ENCODE assay signal across 1 cellular context in the genomic region with DNA sequence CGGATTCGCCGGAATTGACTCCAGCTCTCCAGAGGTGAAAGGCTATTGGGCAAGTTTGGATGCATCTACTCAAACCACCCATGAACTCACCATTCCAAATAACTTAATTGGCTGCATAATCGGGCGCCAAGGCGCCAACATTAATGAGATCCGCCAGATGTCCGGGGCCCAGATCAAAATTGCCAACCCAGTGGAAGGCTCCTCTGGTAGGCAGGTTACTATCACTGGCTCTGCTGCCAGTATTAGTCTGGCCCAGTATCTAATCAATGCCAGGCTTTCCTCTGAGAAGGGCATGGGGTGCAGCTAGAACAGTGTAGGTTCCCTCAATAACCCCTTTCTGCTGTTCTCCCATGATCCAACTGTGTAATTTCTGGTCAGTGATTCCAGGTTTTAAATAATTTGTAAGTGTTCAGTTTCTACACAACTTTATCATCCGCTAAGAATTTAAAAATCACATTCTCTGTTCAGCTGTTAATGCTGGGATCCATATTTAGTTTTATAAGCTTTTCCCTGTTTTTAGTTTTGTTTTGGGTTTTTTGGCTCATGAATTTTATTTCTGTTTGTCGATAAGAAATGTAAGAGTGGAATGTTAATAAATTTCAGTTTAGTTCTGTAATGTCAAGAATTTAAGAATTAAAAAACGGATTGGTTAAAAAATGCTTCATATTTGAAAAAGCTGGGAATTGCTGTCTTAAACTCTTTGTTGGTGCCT.
A peak's percentile ranks its signal among the peaks of the same experiment; 100 is the strongest.
TF ChIP-seq lines count a peak whose summit lies in the region.

No MANE protein-coding gene starts in this region.

TF ChIP-seq in GM12878, 131 proteins besides CTCF, POLR2A, EP300 and RAD21 (continued from another document):
- TF ChIP-seq, protein P1, sequence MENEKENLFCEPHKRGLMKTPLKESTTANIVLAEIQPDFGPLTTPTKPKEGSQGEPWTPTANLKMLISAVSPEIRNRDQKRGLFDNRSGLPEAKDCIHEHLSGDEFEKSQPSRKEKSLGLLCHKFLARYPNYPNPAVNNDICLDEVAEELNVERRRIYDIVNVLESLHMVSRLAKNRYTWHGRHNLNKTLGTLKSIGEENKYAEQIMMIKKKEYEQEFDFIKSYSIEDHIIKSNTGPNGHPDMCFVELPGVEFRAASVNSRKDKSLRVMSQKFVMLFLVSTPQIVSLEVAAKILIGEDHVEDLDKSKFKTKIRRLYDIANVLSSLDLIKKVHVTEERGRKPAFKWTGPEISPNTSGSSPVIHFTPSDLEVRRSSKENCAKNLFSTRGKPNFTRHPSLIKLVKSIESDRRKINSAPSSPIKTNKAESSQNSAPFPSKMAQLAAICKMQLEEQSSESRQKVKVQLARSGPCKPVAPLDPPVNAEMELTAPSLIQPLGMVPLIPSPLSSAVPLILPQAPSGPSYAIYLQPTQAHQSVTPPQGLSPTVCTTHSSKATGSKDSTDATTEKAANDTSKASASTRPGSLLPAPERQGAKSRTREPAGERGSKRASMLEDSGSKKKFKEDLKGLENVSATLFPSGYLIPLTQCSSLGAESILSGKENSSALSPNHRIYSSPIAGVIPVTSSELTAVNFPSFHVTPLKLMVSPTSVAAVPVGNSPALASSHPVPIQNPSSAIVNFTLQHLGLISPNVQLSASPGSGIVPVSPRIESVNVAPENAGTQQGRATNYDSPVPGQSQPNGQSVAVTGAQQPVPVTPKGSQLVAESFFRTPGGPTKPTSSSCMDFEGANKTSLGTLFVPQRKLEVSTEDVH (IDR thresholded peaks at IDR 0.05; ENCODE audit: low read depth, partially characterized antibody) = peak; percentile 39
- TF ChIP-seq SMAD5 (IDR thresholded peaks at IDR 0.05; ENCODE audit: low read depth) = 0 out of 2 replicates have a peak, but pooled peaks have one; percentile 8
- TF ChIP-seq HDGF (IDR thresholded peaks at IDR 0.05) = no peak
- TF ChIP-seq ZNF274 (IDR thresholded peaks at IDR 0.05; ENCODE audit: insufficient read depth, insufficient read length) = no peak
- TF ChIP-seq, protein P2, sequence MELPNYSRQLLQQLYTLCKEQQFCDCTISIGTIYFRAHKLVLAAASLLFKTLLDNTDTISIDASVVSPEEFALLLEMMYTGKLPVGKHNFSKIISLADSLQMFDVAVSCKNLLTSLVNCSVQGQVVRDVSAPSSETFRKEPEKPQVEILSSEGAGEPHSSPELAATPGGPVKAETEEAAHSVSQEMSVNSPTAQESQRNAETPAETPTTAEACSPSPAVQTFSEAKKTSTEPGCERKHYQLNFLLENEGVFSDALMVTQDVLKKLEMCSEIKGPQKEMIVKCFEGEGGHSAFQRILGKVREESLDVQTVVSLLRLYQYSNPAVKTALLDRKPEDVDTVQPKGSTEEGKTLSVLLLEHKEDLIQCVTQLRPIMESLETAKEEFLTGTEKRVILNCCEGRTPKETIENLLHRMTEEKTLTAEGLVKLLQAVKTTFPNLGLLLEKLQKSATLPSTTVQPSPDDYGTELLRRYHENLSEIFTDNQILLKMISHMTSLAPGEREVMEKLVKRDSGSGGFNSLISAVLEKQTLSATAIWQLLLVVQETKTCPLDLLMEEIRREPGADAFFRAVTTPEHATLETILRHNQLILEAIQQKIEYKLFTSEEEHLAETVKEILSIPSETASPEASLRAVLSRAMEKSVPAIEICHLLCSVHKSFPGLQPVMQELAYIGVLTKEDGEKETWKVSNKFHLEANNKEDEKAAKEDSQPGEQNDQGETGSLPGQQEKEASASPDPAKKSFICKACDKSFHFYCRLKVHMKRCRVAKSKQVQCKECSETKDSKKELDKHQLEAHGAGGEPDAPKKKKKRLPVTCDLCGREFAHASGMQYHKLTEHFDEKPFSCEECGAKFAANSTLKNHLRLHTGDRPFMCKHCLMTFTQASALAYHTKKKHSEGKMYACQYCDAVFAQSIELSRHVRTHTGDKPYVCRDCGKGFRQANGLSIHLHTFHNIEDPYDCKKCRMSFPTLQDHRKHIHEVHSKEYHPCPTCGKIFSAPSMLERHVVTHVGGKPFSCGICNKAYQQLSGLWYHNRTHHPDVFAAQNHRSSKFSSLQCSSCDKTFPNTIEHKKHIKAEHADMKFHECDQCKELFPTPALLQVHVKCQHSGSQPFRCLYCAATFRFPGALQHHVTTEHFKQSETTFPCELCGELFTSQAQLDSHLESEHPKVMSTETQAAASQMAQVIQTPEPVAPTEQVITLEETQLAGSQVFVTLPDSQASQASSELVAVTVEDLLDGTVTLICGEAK (IDR thresholded peaks at IDR 0.05; ENCODE audit: borderline replicate concordance) = peak; percentile 20; the same call in 1 of the 2 replicates
- no peak for TF ChIP-seq POLR2AphosphoS5 (IDR thresholded peaks at IDR 0.05; ENCODE audit: low read length)
TF ChIP-seq in GM12878: peak in this region for 3.
